8 cellular contexts compared by ENCODE assay signal in the genomic region with DNA sequence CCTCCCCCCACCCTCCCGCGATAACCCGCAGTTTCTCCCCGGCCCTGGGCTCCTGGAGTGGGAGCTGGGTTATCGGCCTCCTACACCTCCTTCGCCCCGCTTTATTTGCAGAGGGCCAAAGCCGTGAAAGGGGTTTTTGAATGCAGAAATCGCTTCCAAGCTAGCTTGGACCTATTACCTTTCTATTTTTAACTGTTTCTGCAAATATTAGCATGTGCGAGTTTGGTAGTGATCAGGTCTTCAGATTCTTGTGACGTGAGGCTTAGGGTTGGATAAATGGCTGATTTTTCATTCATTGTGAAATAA. TPM values are rescaled to one million over a fixed set of nuclear protein-coding genes. Genes with fewer than 3 reads are reported as not detected.
DNase-seq lines count a peak whose midpoint lies in the region; ATAC-seq, FAIRE-seq and TF ChIP-seq lines count a peak whose summit lies in the region.

No MANE protein-coding gene starts in this region.

- H3K4me1 ChIP-seq in kidney (ENCODE audit: control insufficient read depth in 1 of 2, insufficient read depth in 1 of 2, low read depth in 1 of 2, low read length in 2 of 2) (no peaks in the 10 kb centered on the region), testis (no peaks in the 10 kb centered on the region)

- no peaks in the 10 kb centered on the region for H3K27me3 ChIP-seq in testis

- H3K4me3 Mint-ChIP-seq in activated naive CD4-positive, alpha-beta T cell treated with anti-CD3 and anti-CD28 coated beads for 36 hours = peak overlapping the region; percentile 89

- H3K27me3 Mint-ChIP-seq in activated naive CD4-positive, alpha-beta T cell treated with anti-CD3 and anti-CD28 coated beads for 36 hours (ENCODE audit: low read depth) = no peaks in the 10 kb centered on the region

- CTCF ChIA-PET in activated naive CD4-positive, alpha-beta T cell treated with anti-CD3 and anti-CD28 coated beads for 36 hours (lab: Charles Lee) = no interaction called here

- peak overlapping the region; percentile 84 to 88 for H3K4me3 ChIP-seq in kidney (ENCODE audit: low read length in 2 of 2)
- peak overlapping the region; percentile 77 to 94 for H3K4me3 ChIP-seq in testis

- H3K27ac ChIP-seq in kidney (ENCODE audit: low read depth in 2 of 2, low read length in 2 of 2) (peak overlapping the region; percentile 96 to 99), testis (peak overlapping the region; percentile 97)

- WGBS in testis, 2 donors = 0 to 1% methylated on average over 4 to 11 of the region's 11 CpGs

- DNase-seq in activated naive CD4-positive, alpha-beta T cell treated with anti-CD3 and anti-CD28 coated beads for 36 hours = peak; percentile 52
- DNase-seq in activated naive CD4-positive, alpha-beta T cell treated with Interleukin-2 at 50 U/mL for 16 hours = no peak
- DNase-seq in activated naive CD4-positive, alpha-beta T cell treated with anti-CD3 and anti-CD28 coated beads, Interleukin-2, amount 50 U/mL, for 72 hours (ENCODE audit: low spot score in 2 of 2) = no peak
- DNase-seq in kidney = no peak
- no peak for DNase-seq in testis
- DNase-seq in A172 (ENCODE audit: low spot score) = no peak
- no peak for DNase-seq in DMS 273 (lab: John Stamatoyannopoulos, UW; ENCODE audit: unreplicated experiment)
- DNase-seq in GM12891 (ENCODE audit: insufficient read length, low spot score) = no peak

- H3K4me1 Mint-ChIP-seq in activated naive CD4-positive, alpha-beta T cell treated with anti-CD3 and anti-CD28 coated beads for 36 hours (ENCODE audit: low read depth) = peaks cover 35% of the 10 kb centered on the region

- H3K36me3 ChIP-seq in kidney (ENCODE audit: control insufficient read depth in 1 of 2, insufficient read depth in 2 of 2, low read length in 2 of 2) = no peaks in the 10 kb centered on the region
- H3K36me3 ChIP-seq in testis (ENCODE audit: low read depth, missing control alignments) = no peaks in the 10 kb centered on the region

- H3K27ac Mint-ChIP-seq in activated naive CD4-positive, alpha-beta T cell treated with anti-CD3 and anti-CD28 coated beads for 36 hours = peak overlapping the region; percentile 86
- peak overlapping the region; percentile 87 to 98 for H3K27ac Mint-ChIP-seq in activated naive CD4-positive, alpha-beta T cell treated with anti-CD3 and anti-CD28 coated beads, Interleukin-2, amount 50 U/mL, for 72 hours

- TF ChIP-seq POLR2A in testis (IDR thresholded peaks at IDR 0.05) (no peak), GM12891 (IDR thresholded peaks at IDR 0.05; ENCODE audit: low read depth, low read length) (no peak)

- peak overlapping the region; percentile 78 to 82 for H3K9ac ChIP-seq in kidney (ENCODE audit: low read length in 2 of 2)

- FAIRE-seq in kidney (lab: Jason Lieb, UNC) = no peak
- no peak for FAIRE-seq in GM12891 (lab: Jason Lieb, UNC)

- no peaks in the 10 kb centered on the region for H3K9me3 ChIP-seq in kidney (ENCODE audit: control insufficient read depth in 1 of 2, low read length in 2 of 2)
- no peaks in the 10 kb centered on the region for H3K9me3 ChIP-seq in testis

- no peak for ATAC-seq in activated naive CD4-positive, alpha-beta T cell treated with anti-CD3 and anti-CD28 coated beads, Interleukin-2, amount 50 U/mL, for 72 hours

- TF ChIP-seq CTCF in kidney (IDR thresholded peaks at IDR 0.05; ENCODE audit: borderline replicate concordance, extremely low read depth, insufficient read depth) (no peak), testis (IDR thresholded peaks at IDR 0.05) (no peak)

- intact Hi-C loops in activated naive CD4-positive, alpha-beta T cell treated with anti-CD3 and anti-CD28 coated beads for 36 hours (cut with micrococcal nuclease) = loop anchor here (10.0 kb wide), 2 partner anchors 838 to 912 kb away; a partner anchor contains a TSS
- intact Hi-C loops in kidney (cut with DNase I) (no loop called here), testis (cut with DNase I; ENCODE audit: low total_unique reads) (no loop called here)

- H3K36me3 Mint-ChIP-seq in activated naive CD4-positive, alpha-beta T cell treated with anti-CD3 and anti-CD28 coated beads for 36 hours (ENCODE audit: low read depth) = peaks cover 10% of the 10 kb centered on the region
- peaks cover 13 to 22% of the 10 kb centered on the region in 2 donors for H3K36me3 Mint-ChIP-seq in activated naive CD4-positive, alpha-beta T cell treated with anti-CD3 and anti-CD28 coated beads, Interleukin-2, amount 50 U/mL, for 72 hours

- no peaks in the 10 kb centered on the region for H3K9me3 Mint-ChIP-seq in activated naive CD4-positive, alpha-beta T cell treated with anti-CD3 and anti-CD28 coated beads for 36 hours
- H3K9me3 Mint-ChIP-seq in activated naive CD4-positive, alpha-beta T cell treated with anti-CD3 and anti-CD28 coated beads, Interleukin-2, amount 50 U/mL, for 72 hours = no peaks in the 10 kb centered on the region

TF ChIP-seq in GM12891, 5 proteins besides CTCF, POLR2A, EP300 and RAD21:
- no peak for TF ChIP-seq SPI1 (IDR thresholded peaks at IDR 0.05; ENCODE audit: low read depth, low read length)
- TF ChIP-seq POU2F2 (IDR thresholded peaks at IDR 0.05; ENCODE audit: low read depth, low read length) = no peak
- no peak for TF ChIP-seq POLR2AphosphoS5 (IDR thresholded peaks at IDR 0.05; ENCODE audit: low read depth, low read length)
- no peak for TF ChIP-seq TAF1 (IDR thresholded peaks at IDR 0.05; ENCODE audit: low read depth, low read length)
- no peak for TF ChIP-seq PAX5 (IDR thresholded peaks at IDR 0.05; ENCODE audit: insufficient read depth, low read length, severe bottlenecking)
TF ChIP-seq in GM12891: peak in this region for 0.

RNA-seq across cellular contexts. Expression of a gene that starts 1.3 kb away (rescaled TPM):
- total RNA-seq in activated naive CD4-positive, alpha-beta T cell treated with anti-CD3 and anti-CD28 coated beads for 36 hours = 10 to 100 TPM; 60.0 to 63.4 TPM
- total RNA-seq in activated naive CD4-positive, alpha-beta T cell treated with anti-CD3 and anti-CD28 coated beads, Interleukin-2, amount 50 U/mL, for 72 hours = 10 to 100 TPM; 70.5 to 74.9 TPM
- total RNA-seq in kidney (86.8 TPM), testis (100 to 1,000 TPM; 135 to 161 TPM)
- polyA plus RNA-seq in kidney (ENCODE audit: insufficient read depth, low read depth, low replicate concordance) (12.0 TPM), testis (ENCODE audit: insufficient read depth, low read depth, low replicate concordance) (50.8 TPM)
- 75.9 and 89.6 TPM in 2 replicates for total RNA-seq in A172 (2014; rRNA removed; shearing (Covaris generic))
- 12.6 TPM for polyA plus RNA-seq in GM12891 (2012; ENCODE audit: low read depth, missing spikeins)
